8 cellular contexts compared by ENCODE assay signal in the genomic region with DNA sequence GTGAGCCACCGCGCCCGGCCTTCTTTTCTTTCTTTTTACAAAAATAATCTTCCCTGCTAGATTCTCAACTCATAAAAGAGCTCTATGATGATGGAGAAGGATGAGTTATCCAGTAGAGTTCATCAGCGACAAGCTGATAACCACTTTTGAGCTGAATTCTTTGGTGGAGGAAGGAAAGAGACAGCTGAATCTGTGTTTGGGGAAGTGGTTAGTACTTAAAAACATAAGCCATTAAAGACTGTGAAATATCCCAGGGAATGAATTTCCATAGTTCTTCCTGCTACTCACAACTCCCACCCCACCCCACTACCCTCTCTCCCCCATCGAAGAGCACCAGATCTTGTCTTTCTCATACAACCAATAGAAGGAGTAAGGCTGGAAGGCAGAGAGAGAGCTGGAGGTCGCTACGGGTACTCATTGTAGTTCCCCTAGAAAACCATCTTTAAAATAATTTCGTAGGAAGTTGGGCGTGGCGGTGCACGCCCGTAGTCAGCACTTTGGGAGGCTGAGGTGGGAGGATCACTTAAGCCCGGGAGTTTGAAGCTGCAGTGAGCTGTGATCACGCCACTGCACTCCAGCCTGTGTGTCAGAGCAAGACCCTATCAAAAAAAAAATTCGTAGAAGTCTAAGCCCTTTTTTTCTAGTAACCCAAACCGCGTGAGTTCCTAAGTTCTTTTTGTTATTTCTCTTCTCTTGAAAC. TPM values are rescaled to one million over a fixed set of nuclear protein-coding genes. Genes with fewer than 3 reads are reported as not detected.
DNase-seq lines count a peak whose midpoint lies in the region; ATAC-seq and TF ChIP-seq lines count a peak whose summit lies in the region.

No MANE protein-coding gene starts in this region.

- no peaks in the 10 kb centered on the region for H3K36me3 Mint-ChIP-seq in natural killer cell treated with Interleukin-12 subunit alpha and Interleukin-12 subunit beta and Interleukin-15 and Interleukin-18, amount 100 ng/mL, for 72 hours

- H3K27me3 ChIP-seq in RWPE2 (ENCODE audit: insufficient read depth, poor library complexity, severe bottlenecking), result no peaks in the 10 kb centered on the region

- H3K4me3 ChIP-seq in RWPE2 (ENCODE audit: severe bottlenecking) (peak overlapping the region; percentile 63), coronary artery (peak overlapping the region; percentile 74)

- no peaks in the 10 kb centered on the region for H3K27me3 Mint-ChIP-seq in natural killer cell treated with Interleukin-12 subunit alpha and Interleukin-12 subunit beta and Interleukin-15 and Interleukin-18, amount 100 ng/mL, for 72 hours

- H3K4me1 Mint-ChIP-seq in natural killer cell treated with Interleukin-12 subunit alpha and Interleukin-12 subunit beta and Interleukin-15 and Interleukin-18, amount 100 ng/mL, for 72 hours (ENCODE audit: low read depth in 2 of 2), result peaks cover 32 to 33% of the 10 kb centered on the region in 2 donors

- peaks cover 32% of the 10 kb centered on the region for H3K36me3 ChIP-seq in RWPE2 (ENCODE audit: low read depth)

- peak overlapping the region; percentile 91 for H3K4me3 Mint-ChIP-seq in natural killer cell treated with Interleukin-12 subunit alpha and Interleukin-12 subunit beta and Interleukin-15 and Interleukin-18, amount 100 ng/mL, for 72 hours

- TF ChIP-seq CTCF in RWPE2 (IDR thresholded peaks at IDR 0.05; ENCODE audit: poor library complexity, severe bottlenecking) (no peak), coronary artery (IDR thresholded peaks at IDR 0.05) (no peak)

- H3K27ac ChIP-seq in RWPE2 (ENCODE audit: poor library complexity, severe bottlenecking) (no peak overlapping the region), coronary artery (no peak overlapping the region)

- peak overlapping the region; percentile 74 to 86 for H3K27ac Mint-ChIP-seq in natural killer cell treated with Interleukin-12 subunit alpha and Interleukin-12 subunit beta and Interleukin-15 and Interleukin-18, amount 100 ng/mL, for 72 hours

- no peaks in the 10 kb centered on the region for H3K9me3 ChIP-seq in RWPE2 (ENCODE audit: severe bottlenecking)

- H3K9me3 Mint-ChIP-seq in natural killer cell treated with Interleukin-12 subunit alpha and Interleukin-12 subunit beta and Interleukin-15 and Interleukin-18, amount 100 ng/mL, for 72 hours, result no peaks in the 10 kb centered on the region

- no peaks in the 10 kb centered on the region for H3K4me1 ChIP-seq in RWPE2 (ENCODE audit: insufficient read depth, poor library complexity, severe bottlenecking)

- DNase-seq in SKM-1 treated with dmso at 0.1 percent for 144 hours (lab: John Stamatoyannopoulos, UW; ENCODE audit: unreplicated experiment) (peak; percentile 14), SKM-1 (lab: John Stamatoyannopoulos, UW; ENCODE audit: unreplicated experiment) (no peak), RWPE2 (ENCODE audit: low spot score) (no peak), coronary artery (ENCODE audit: low spot score) (no peak), iPS-NIHi7 (ENCODE audit: extremely low spot score) (no peak), DMS114 treated with DMSO at 0.1 percent for 48 hours (lab: John Stamatoyannopoulos, UW; ENCODE audit: unreplicated experiment) (no peak), ecto neural progenitor cell (ENCODE audit: low spot score) (no peak)
- DNase-seq in natural killer cell treated with Interleukin-12 subunit alpha and Interleukin-12 subunit beta and Interleukin-15 and Interleukin-18, amount 100 ng/mL, for 72 hours (ENCODE audit: low spot score), result no peak

- no peak for ATAC-seq in RWPE2 (ENCODE audit: low read depth)
- peak; percentile 40 to 43 for ATAC-seq in natural killer cell treated with Interleukin-12 subunit alpha and Interleukin-12 subunit beta and Interleukin-15 and Interleukin-18, amount 100 ng/mL, for 72 hours

RNA-seq across cellular contexts. Expression of gene ESPL1, which starts 0.6 kb away (rescaled TPM):
- total RNA-seq in natural killer cell treated with Interleukin-12 subunit alpha and Interleukin-12 subunit beta and Interleukin-15 and Interleukin-18, amount 100 ng/mL, for 72 hours, result 100 to 1,000 TPM in 1 of 2 donors, 10 to 100 TPM in 1; 35.2 to 127 TPM

RNA-seq across cellular contexts. Expression of gene PFDN5, which starts 27.9 kb away (rescaled TPM):
- total RNA-seq in natural killer cell treated with Interleukin-12 subunit alpha and Interleukin-12 subunit beta and Interleukin-15 and Interleukin-18, amount 100 ng/mL, for 72 hours, result 100 to 1,000 TPM; 199 to 233 TPM

RNA-seq across cellular contexts. Expression of gene MYG1, which starts 32.0 kb away (rescaled TPM):
- 10 to 100 TPM; 55.8 to 72.9 TPM for total RNA-seq in natural killer cell treated with Interleukin-12 subunit alpha and Interleukin-12 subunit beta and Interleukin-15 and Interleukin-18, amount 100 ng/mL, for 72 hours

RNA-seq across cellular contexts. Expression of gene RARG, which starts 35.5 kb away (rescaled TPM):
- total RNA-seq in natural killer cell treated with Interleukin-12 subunit alpha and Interleukin-12 subunit beta and Interleukin-15 and Interleukin-18, amount 100 ng/mL, for 72 hours, result 10 to 100 TPM in 1 of 2 donors, 1 to 10 TPM in 1; 5.8 to 13.3 TPM

RNA-seq across cellular contexts. Expression of gene AAAS, which starts 54.0 kb away (rescaled TPM):
- 10 to 100 TPM; 56.7 to 96.2 TPM for total RNA-seq in natural killer cell treated with Interleukin-12 subunit alpha and Interleukin-12 subunit beta and Interleukin-15 and Interleukin-18, amount 100 ng/mL, for 72 hours
